In genomic region chr3:50268276-50268675, GRCh38 we compare ENCODE assay signal across 1 cellular context.
TF ChIP-seq lines count a peak whose summit lies in the region.

No MANE protein-coding gene starts in this region.

TF ChIP-seq in IMR-90, 13 proteins besides CTCF, POLR2A, EP300 and RAD21:
- TF ChIP-seq CHD1 (IDR thresholded peaks at IDR 0.05; ENCODE audit: low read depth, low read length) (no peak), RCOR1 (IDR thresholded peaks at IDR 0.05; ENCODE audit: insufficient replicate concordance, low read length) (no peak), FOS (IDR thresholded peaks at IDR 0.05; ENCODE audit: low read depth, low read length) (no peak), MAFK (IDR thresholded peaks at IDR 0.05; ENCODE audit: low read depth, low read length) (no peak), MAZ (IDR thresholded peaks at IDR 0.05; ENCODE audit: borderline replicate concordance, low read depth, low read length) (no peak), MXI1 (IDR thresholded peaks at IDR 0.05; ENCODE audit: borderline replicate concordance, low read depth, low read length) (no peak), CEBPB (IDR thresholded peaks at IDR 0.05; ENCODE audit: low read depth, low read length) (no peak)
